ENCODE assay signal across 1 cellular context in the genomic region with DNA sequence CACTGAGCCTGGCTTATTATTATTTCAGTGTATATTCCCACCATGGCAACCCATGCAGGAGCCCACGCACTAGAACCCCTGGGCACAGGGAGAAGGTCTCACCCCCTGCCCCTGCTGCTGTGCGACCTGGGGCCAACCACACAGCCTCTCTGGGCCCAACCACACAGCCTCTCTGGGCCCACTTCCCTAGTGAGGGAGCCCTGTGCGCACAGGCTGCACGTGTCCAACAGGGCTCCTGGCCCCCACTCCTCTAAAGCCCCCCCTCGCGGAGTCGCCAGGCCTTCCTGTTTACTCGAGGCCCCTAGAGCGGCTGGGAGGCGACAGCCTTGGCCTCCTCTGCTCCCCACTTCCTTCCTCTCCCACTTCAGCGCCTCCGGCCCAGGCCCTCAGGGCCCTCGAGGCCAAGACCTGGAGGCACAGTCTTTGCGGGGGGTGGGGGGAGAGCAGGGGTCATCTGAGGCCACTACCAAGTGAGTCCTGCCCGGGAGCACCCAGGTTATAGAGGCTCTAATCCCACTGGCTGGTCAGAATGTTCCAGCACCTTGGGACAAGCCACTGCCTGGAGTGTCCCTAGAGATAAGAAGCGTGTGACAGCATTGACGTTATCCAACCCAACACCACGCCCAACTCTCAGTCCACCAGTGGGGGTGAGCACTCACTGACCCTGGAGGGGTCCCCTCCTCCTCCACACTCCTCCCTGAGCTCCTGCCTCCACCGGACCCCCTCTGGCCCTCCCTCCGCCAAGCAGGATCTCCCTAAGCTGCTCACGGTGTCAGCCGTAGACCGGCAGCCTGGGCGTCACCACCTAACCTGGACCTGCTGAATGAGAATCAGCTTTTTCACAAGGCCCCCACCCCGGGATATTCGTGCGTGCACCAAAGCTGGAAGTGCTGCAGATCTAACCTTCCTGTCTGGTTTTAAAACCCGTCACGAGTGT.
TF ChIP-seq lines count a peak whose summit lies in the region.

No MANE protein-coding gene starts in this region.

TF ChIP-seq in HepG2, 621 proteins besides CTCF, POLR2A, EP300 and RAD21 (continued from another document):
- TF ChIP-seq, protein P1, sequence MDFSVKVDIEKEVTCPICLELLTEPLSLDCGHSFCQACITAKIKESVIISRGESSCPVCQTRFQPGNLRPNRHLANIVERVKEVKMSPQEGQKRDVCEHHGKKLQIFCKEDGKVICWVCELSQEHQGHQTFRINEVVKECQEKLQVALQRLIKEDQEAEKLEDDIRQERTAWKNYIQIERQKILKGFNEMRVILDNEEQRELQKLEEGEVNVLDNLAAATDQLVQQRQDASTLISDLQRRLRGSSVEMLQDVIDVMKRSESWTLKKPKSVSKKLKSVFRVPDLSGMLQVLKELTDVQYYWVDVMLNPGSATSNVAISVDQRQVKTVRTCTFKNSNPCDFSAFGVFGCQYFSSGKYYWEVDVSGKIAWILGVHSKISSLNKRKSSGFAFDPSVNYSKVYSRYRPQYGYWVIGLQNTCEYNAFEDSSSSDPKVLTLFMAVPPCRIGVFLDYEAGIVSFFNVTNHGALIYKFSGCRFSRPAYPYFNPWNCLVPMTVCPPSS (IDR thresholded peaks at IDR 0.05) = no peak
- TF ChIP-seq ZNF883 (CRISPR knock-in tag; IDR thresholded peaks at IDR 0.05; ENCODE audit: not compliant biosample characterization) (no peak), ETV5 (CRISPR knock-in tag; IDR thresholded peaks at IDR 0.05; ENCODE audit: borderline replicate concordance) (peak; percentile 82; the same call in 1 of the 2 replicates)
- TF ChIP-seq, protein P2, sequence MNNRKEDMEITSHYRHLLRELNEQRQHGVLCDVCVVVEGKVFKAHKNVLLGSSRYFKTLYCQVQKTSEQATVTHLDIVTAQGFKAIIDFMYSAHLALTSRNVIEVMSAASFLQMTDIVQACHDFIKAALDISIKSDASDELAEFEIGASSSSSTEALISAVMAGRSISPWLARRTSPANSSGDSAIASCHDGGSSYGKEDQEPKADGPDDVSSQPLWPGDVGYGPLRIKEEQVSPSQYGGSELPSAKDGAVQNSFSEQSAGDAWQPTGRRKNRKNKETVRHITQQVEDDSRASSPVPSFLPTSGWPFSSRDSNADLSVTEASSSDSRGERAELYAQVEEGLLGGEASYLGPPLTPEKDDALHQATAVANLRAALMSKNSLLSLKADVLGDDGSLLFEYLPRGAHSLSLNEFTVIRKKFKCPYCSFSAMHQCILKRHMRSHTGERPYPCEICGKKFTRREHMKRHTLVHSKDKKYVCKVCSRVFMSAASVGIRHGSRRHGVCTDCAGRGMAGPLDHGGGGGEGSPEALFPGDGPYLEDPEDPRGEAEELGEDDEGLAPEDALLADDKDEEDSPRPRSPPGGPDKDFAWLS (CRISPR knock-in tag; IDR thresholded peaks at IDR 0.05; ENCODE audit: borderline replicate concordance) = no peak
TF ChIP-seq in HepG2: peak in this region for 60.
